ENCODE assay signal across 10 cellular contexts in genomic region chr17:35314415-35315216, GRCh38. TPM values are rescaled to one million over a fixed set of nuclear protein-coding genes. Genes with fewer than 3 reads are reported as not detected.
DNase-seq lines count a peak whose midpoint lies in the region; ATAC-seq lines count a peak whose summit lies in the region.
"Had no signal": no experiment of that assay in that cellular context is flagged by ENCODE, and none has a peak within 500 bp of the region (broad histone marks: within the 10 kb centered on the region; RNA-seq: fewer than 3 reads in every experiment).

No MANE protein-coding gene starts in this region.

- peaks cover 45% of the 10 kb centered on the region for H3K4me1 Mint-ChIP-seq in activated CD4-positive, alpha-beta memory T cell treated with anti-CD3 and anti-CD28 coated beads, Interleukin-2, amount 10 ng/mL, durations not matched to agents 7 days and 5 days
- H3K4me1 Mint-ChIP-seq in activated CD4-positive, alpha-beta memory T cell treated with anti-CD3 and anti-CD28 coated beads for 36 hours (ENCODE audit: low read depth): peaks cover 28% of the 10 kb centered on the region
- peaks cover 24% of the 10 kb centered on the region for H3K4me1 Mint-ChIP-seq in activated T-helper 17 cell treated with anti-CD3 and anti-CD28 coated beads, Interleukin-2, amount 50 U/mL, for 72 hours

- peaks cover 0 to 11% (median 4%) of the 10 kb centered on the region in 5 donors for H3K27me3 ChIP-seq in subcutaneous abdominal adipose tissue (ENCODE audit: control insufficient read depth in 5 of 5, insufficient read depth in 4 of 5, low read length in 5 of 5)

- no peaks in the 10 kb centered on the region for H3K9me3 ChIP-seq in subcutaneous abdominal adipose tissue (ENCODE audit: control insufficient read depth in 5 of 5, low read length in 5 of 5)

- H3K36me3 ChIP-seq in subcutaneous abdominal adipose tissue (ENCODE audit: control insufficient read depth in 5 of 5, insufficient read depth in 5 of 5, low read length in 5 of 5): no peaks in the 10 kb centered on the region

- DNase-seq in activated CD4-positive, alpha-beta memory T cell treated with anti-CD3 and anti-CD28 coated beads, Interleukin-2, amount 10 ng/mL, durations not matched to agents 7 days and 5 days: no peak
- no peak for DNase-seq in activated CD4-positive, alpha-beta memory T cell treated with anti-CD3 and anti-CD28 coated beads for 36 hours
- peak; percentile 16 for DNase-seq in kidney tubule cell (ENCODE audit: low spot score)
- no peak for DNase-seq in effector CD8-positive, alpha-beta T cell (lab: John Stamatoyannopoulos, UW)
- DNase-seq: KG1, NCI-H524 treated with DMSO at 0.1 percent for 48 hours had no signal

- H3K27ac Mint-ChIP-seq in activated CD4-positive, alpha-beta memory T cell treated with anti-CD3 and anti-CD28 coated beads, Interleukin-2, amount 10 ng/mL, durations not matched to agents 7 days and 5 days: peak overlapping the region; percentile 90
- H3K27ac Mint-ChIP-seq in activated CD4-positive, alpha-beta memory T cell treated with anti-CD3 and anti-CD28 coated beads for 36 hours: no peak overlapping the region
- no peak overlapping the region for H3K27ac Mint-ChIP-seq in activated T-helper 17 cell treated with anti-CD3 and anti-CD28 coated beads, Interleukin-2, amount 50 U/mL, for 72 hours

- H3K36me3 Mint-ChIP-seq in activated CD4-positive, alpha-beta memory T cell treated with anti-CD3 and anti-CD28 coated beads, Interleukin-2, amount 10 ng/mL, durations not matched to agents 7 days and 5 days (ENCODE audit: low read depth): peaks cover 16% of the 10 kb centered on the region
- H3K36me3 Mint-ChIP-seq in activated CD4-positive, alpha-beta memory T cell treated with anti-CD3 and anti-CD28 coated beads for 36 hours: peaks cover 2% of the 10 kb centered on the region
- no peaks in the 10 kb centered on the region for H3K36me3 Mint-ChIP-seq in activated T-helper 17 cell treated with anti-CD3 and anti-CD28 coated beads, Interleukin-2, amount 50 U/mL, for 72 hours (ENCODE audit: low read depth)

- CTCF ChIA-PET in activated CD4-positive, alpha-beta memory T cell treated with anti-CD3 and anti-CD28 coated beads, Interleukin-2, amount 10 ng/mL, durations not matched to agents 7 days and 5 days (lab: Charles Lee): interaction anchor here (0.6 to 4.0 kb wide), 9 partner anchors 11 to 494 kb away, joined by 3 to 91 read pairs (median 6); partner anchors contain the start of genes SLFN12L and TAF15
- CTCF ChIA-PET in activated CD4-positive, alpha-beta memory T cell treated with anti-CD3 and anti-CD28 coated beads for 36 hours (lab: Charles Lee): interaction anchor here (0.8 to 6.2 kb wide), 5 partner anchors 11 to 433 kb away, joined by 3 to 177 read pairs (median 5); partner anchors contain the start of gene SLFN12L

- no peak for ATAC-seq in activated T-helper 17 cell treated with anti-CD3 and anti-CD28 coated beads, Interleukin-2, amount 50 U/mL, for 72 hours (replicated peaks)
- no peak for ATAC-seq in HG03432 (IDR thresholded peaks at IDR 0.05; ENCODE audit: unreplicated experiment)
- no peak for ATAC-seq in GM21723 (IDR thresholded peaks at IDR 0.05; ENCODE audit: unreplicated experiment)

- peaks cover 3 to 26% (median 24%) of the 10 kb centered on the region in 5 donors for H3K4me1 ChIP-seq in subcutaneous abdominal adipose tissue (ENCODE audit: control insufficient read depth in 5 of 5, insufficient read depth in 5 of 5, low read length in 5 of 5)

- H3K9ac ChIP-seq in subcutaneous abdominal adipose tissue (ENCODE audit: low read length in 5 of 5): no peak overlapping the region

- peak overlapping the region; percentile 63 for H3K27ac ChIP-seq in subcutaneous abdominal adipose tissue (ENCODE audit: low read depth, low read length)

- POLR2A ChIA-PET in activated CD4-positive, alpha-beta memory T cell treated with anti-CD3 and anti-CD28 coated beads, Interleukin-2, amount 10 ng/mL, durations not matched to agents 7 days and 5 days (lab: Charles Lee): interaction anchor here (1.0 to 6.4 kb wide), 6 partner anchors 32 to 264 kb away, joined by 3 to 141 read pairs (median 24); partner anchors contain the start of genes PEX12, SLFN11, SLFN12L and SLFN5
- POLR2A ChIA-PET in activated CD4-positive, alpha-beta memory T cell treated with anti-CD3 and anti-CD28 coated beads for 36 hours (lab: Charles Lee): interaction anchor here (1.0 kb wide), 1 partner anchor 59 kb away, joined by 3 read pairs; the partner anchor contains the start of gene SLFN11

- H3K4me3 ChIP-seq in subcutaneous abdominal adipose tissue (ENCODE audit: low read depth in 1 of 5, low read length in 5 of 5): peak overlapping the region in 4 of 5 donors; percentile 64 to 70 (median 68)

- H3K4me3 Mint-ChIP-seq in activated CD4-positive, alpha-beta memory T cell treated with anti-CD3 and anti-CD28 coated beads, Interleukin-2, amount 10 ng/mL, durations not matched to agents 7 days and 5 days: peak overlapping the region; percentile 83
- no peak overlapping the region for H3K4me3 Mint-ChIP-seq in activated CD4-positive, alpha-beta memory T cell treated with anti-CD3 and anti-CD28 coated beads for 36 hours
- H3K4me3 Mint-ChIP-seq in activated T-helper 17 cell treated with anti-CD3 and anti-CD28 coated beads, Interleukin-2, amount 50 U/mL, for 72 hours: peak overlapping the region; percentile 90

- peaks cover 7% of the 10 kb centered on the region for H3K9me3 Mint-ChIP-seq in activated CD4-positive, alpha-beta memory T cell treated with anti-CD3 and anti-CD28 coated beads, Interleukin-2, amount 10 ng/mL, durations not matched to agents 7 days and 5 days
- H3K9me3 Mint-ChIP-seq in activated CD4-positive, alpha-beta memory T cell treated with anti-CD3 and anti-CD28 coated beads for 36 hours: peaks cover 5% of the 10 kb centered on the region
- H3K9me3 Mint-ChIP-seq in activated T-helper 17 cell treated with anti-CD3 and anti-CD28 coated beads, Interleukin-2, amount 50 U/mL, for 72 hours: peaks cover 2% of the 10 kb centered on the region

- H3K27me3 Mint-ChIP-seq in activated CD4-positive, alpha-beta memory T cell treated with anti-CD3 and anti-CD28 coated beads, Interleukin-2, amount 10 ng/mL, durations not matched to agents 7 days and 5 days: peaks cover 2% of the 10 kb centered on the region
- H3K27me3 Mint-ChIP-seq in activated CD4-positive, alpha-beta memory T cell treated with anti-CD3 and anti-CD28 coated beads for 36 hours: no peaks in the 10 kb centered on the region
- no peaks in the 10 kb centered on the region for H3K27me3 Mint-ChIP-seq in activated T-helper 17 cell treated with anti-CD3 and anti-CD28 coated beads, Interleukin-2, amount 50 U/mL, for 72 hours

- intact Hi-C loops in activated CD4-positive, alpha-beta memory T cell treated with anti-CD3 and anti-CD28 coated beads for 36 hours (cut with micrococcal nuclease): loop anchor here (5.0 kb wide), 1 partner anchor 142 kb away; no protein-coding TSS in a partner anchor

RNA-seq across cellular contexts. Expression of gene SLFN11, which starts 58.8 kb away (rescaled TPM):
- 10 to 100 TPM; 67.5 to 72.6 TPM for total RNA-seq in activated CD4-positive, alpha-beta memory T cell treated with anti-CD3 and anti-CD28 coated beads, Interleukin-2, amount 10 ng/mL, durations not matched to agents 7 days and 5 days
- 10 to 100 TPM; 64.8 to 68.8 TPM for total RNA-seq in activated CD4-positive, alpha-beta memory T cell treated with anti-CD3 and anti-CD28 coated beads for 36 hours
- total RNA-seq in activated T-helper 17 cell treated with anti-CD3 and anti-CD28 coated beads, Interleukin-2, amount 50 U/mL, for 72 hours: 100 to 1,000 TPM in 1 of 2 donors, 10 to 100 TPM in 1; 77.5 to 112 TPM
